9 cellular contexts compared by ENCODE assay signal in the genomic region with DNA sequence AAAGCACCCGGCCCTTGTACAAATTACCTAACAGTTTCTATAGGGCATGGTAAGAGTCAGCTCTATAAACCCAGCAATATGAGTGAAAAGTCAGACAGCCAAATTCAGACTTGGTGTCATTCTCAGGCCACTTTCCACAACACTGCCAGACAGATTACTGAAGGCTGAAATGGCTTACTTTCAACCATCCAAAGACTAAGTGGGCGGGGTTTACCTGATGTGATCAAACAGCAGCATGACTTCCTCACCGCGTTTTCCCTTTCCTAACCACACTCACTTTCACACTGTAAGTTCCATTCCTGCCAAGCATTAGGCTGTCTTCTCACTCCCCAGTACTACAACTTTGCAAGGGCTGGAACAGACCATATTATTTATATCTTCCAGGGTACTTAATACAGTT.
DNase-seq lines count a peak whose midpoint lies in the region; ATAC-seq and TF ChIP-seq lines count a peak whose summit lies in the region.
"Had no signal": no experiment of that assay in that cellular context is flagged by ENCODE, and none has a peak within 500 bp of the region (broad histone marks: within the 10 kb centered on the region; RNA-seq: fewer than 3 reads in every experiment).

No MANE protein-coding gene starts in this region.

- no peak for TF ChIP-seq POLR2A in erythroblast (IDR thresholded peaks at IDR 0.05; ENCODE audit: low read length)

- peak; percentile 4 to 5 for DNase-seq in erythroblast (lab: John Stamatoyannopoulos, UW)
- no peak for DNase-seq in NCI-H510A (lab: John Stamatoyannopoulos, UW)
- DNase-seq in D341Med (ENCODE audit: low spot score), result no peak
- DNase-seq in medulla oblongata (ENCODE audit: extremely low spot score), result no peak
- DNase-seq in mucosa of gallbladder (ENCODE audit: low spot score), result no peak
- DNase-seq: heart right ventricle had no signal

- ATAC-seq in GM18502 (IDR thresholded peaks at IDR 0.05; ENCODE audit: poor library complexity, unreplicated experiment), result peak; percentile 82
- ATAC-seq in GM21447 (IDR thresholded peaks at IDR 0.05; ENCODE audit: unreplicated experiment), result peak; percentile 92
- peak; percentile 83 for ATAC-seq in HG03460 (IDR thresholded peaks at IDR 0.05; ENCODE audit: unreplicated experiment)

Comparison
In these comparisons a context has a peak if more than half of its experiments do, and no peak if none do; other contexts are left out.
1. DNase-seq: peak in erythroblast (2 of 2); none in NCI-H510A (single experiment), D341Med (single experiment), medulla oblongata (single experiment) and mucosa of gallbladder (single experiment).
2. Peak in every context shown above with its lines, with median percentiles within 50 percentile points of each other: ATAC-seq.